23 cellular contexts compared by ENCODE assay signal in genomic region chr5:103847060-103847459, GRCh38.
DNase-seq lines count a peak whose midpoint lies in the region; ATAC-seq and TF ChIP-seq lines count a peak whose summit lies in the region.
"Had no signal": no experiment of that assay in that cellular context is flagged by ENCODE, and none has a peak within 500 bp of the region (broad histone marks: within the 10 kb centered on the region; RNA-seq: fewer than 3 reads in every experiment).

No MANE protein-coding gene starts in this region.

- CTCF ChIA-PET in CD8-positive, alpha-beta T cell (lab: Charles Lee), result no interaction called here

- no peaks in the 10 kb centered on the region for H3K27me3 ChIP-seq in CD8-positive, alpha-beta T cell (ENCODE audit: insufficient read depth, low read length)
- H3K27me3 ChIP-seq: BLaER1 treated with 17β-estradiol and CSF1 and Interleukin-3, amounts not matched to agents 10 nM and 100 nM; esophagus squamous epithelium; right lobe of liver; thyroid gland had no signal

- H3K9me3 ChIP-seq in CD8-positive, alpha-beta T cell (ENCODE audit: low read length), result no peaks in the 10 kb centered on the region
- H3K9me3 ChIP-seq: BLaER1 treated with 17β-estradiol and CSF1 and Interleukin-3, amounts not matched to agents 10 nM and 100 nM; esophagus squamous epithelium; right lobe of liver; thyroid gland had no signal

- no peak overlapping the region for H3K27ac Mint-ChIP-seq in CD8-positive, alpha-beta T cell
- H3K27ac Mint-ChIP-seq: immature natural killer cell, naive B cell had no signal

- no peaks in the 10 kb centered on the region for H3K4me1 ChIP-seq in CD8-positive, alpha-beta T cell (ENCODE audit: insufficient read depth, low read length)
- H3K4me1 ChIP-seq: BLaER1 treated with 17β-estradiol and CSF1 and Interleukin-3, amounts not matched to agents 10 nM and 100 nM; esophagus squamous epithelium; right lobe of liver had no signal

- no peak overlapping the region for H3K27ac ChIP-seq in coronary artery
- no peak overlapping the region for H3K27ac ChIP-seq in CD8-positive, alpha-beta T cell (ENCODE audit: low read depth, low read length)
- H3K27ac ChIP-seq: BLaER1 treated with 17β-estradiol and CSF1 and Interleukin-3, amounts not matched to agents 10 nM and 100 nM; esophagus squamous epithelium; right lobe of liver; thyroid gland had no signal

- DNase-seq in ELR (ENCODE audit: low read depth), result peak; percentile 83
- DNase-seq in RKO (ENCODE audit: low spot score), result peak; percentile 3
- peak; percentile 57 for DNase-seq in fibroblast of mammary gland (ENCODE audit: low read depth)
- DNase-seq in stromal cell of bone marrow (ENCODE audit: low read depth), result peak; percentile 26
- DNase-seq in coronary artery (ENCODE audit: low spot score), result no peak
- DNase-seq in Right ventricle myocardium superior, result no peak
- no peak for DNase-seq in CD8-positive, alpha-beta T cell
- DNase-seq: activated CD4-positive, alpha-beta T cell treated with anti-CD3 and anti-CD28 coated beads, Interleukin-2, amount 50 U/mL, for 4 hours; activated gamma-delta T cell; amniotic stem cell; effector CD4-positive, alpha-beta T cell; esophagus squamous epithelium; immature natural killer cell; naive B cell; NCI-H1092; NCI-H2107; NCI-H69; right lobe of liver; stimulated activated naive CD4-positive, alpha-beta T cell; T-helper 2 cell; thyroid gland had no signal

- H3K4me3 ChIP-seq in fibroblast of mammary gland (ENCODE audit: control insufficient read depth, low read depth, low read length), result no peak overlapping the region
- H3K4me3 ChIP-seq in coronary artery, result no peak overlapping the region
- H3K4me3 ChIP-seq in CD8-positive, alpha-beta T cell (ENCODE audit: low read depth, low read length), result no peak overlapping the region
- H3K4me3 ChIP-seq: BLaER1 treated with 17β-estradiol and CSF1 and Interleukin-3, amounts not matched to agents 10 nM and 100 nM; esophagus squamous epithelium; right lobe of liver; thyroid gland had no signal

- H3K4me1 Mint-ChIP-seq in CD8-positive, alpha-beta T cell (ENCODE audit: low read depth), result no peaks in the 10 kb centered on the region
- H3K4me1 Mint-ChIP-seq: central memory CD8-positive, alpha-beta T cell; immature natural killer cell; naive B cell had no signal

- intact Hi-C loops in Right ventricle myocardium superior (cut with DNase I), result no loop called here
- intact Hi-C loops in CD8-positive, alpha-beta T cell (cut with DNase I, micrococcal nuclease), result no loop called here

- H3K27me3 Mint-ChIP-seq in CD8-positive, alpha-beta T cell (ENCODE audit: low read depth), result no peaks in the 10 kb centered on the region
- H3K27me3 Mint-ChIP-seq: central memory CD8-positive, alpha-beta T cell; naive B cell had no signal

- H3K4me3 Mint-ChIP-seq in CD8-positive, alpha-beta T cell, result no peak overlapping the region
- H3K4me3 Mint-ChIP-seq: central memory CD8-positive, alpha-beta T cell; immature natural killer cell; naive B cell had no signal

- no peaks in the 10 kb centered on the region for H3K36me3 Mint-ChIP-seq in CD8-positive, alpha-beta T cell
- H3K36me3 Mint-ChIP-seq: immature natural killer cell, naive B cell had no signal

- no peak for ATAC-seq in Right ventricle myocardium superior (ENCODE audit: poor library complexity)
- no peak for ATAC-seq in CD8-positive, alpha-beta T cell
- ATAC-seq: right lobe of liver had no signal

- POLR2A ChIA-PET in CD8-positive, alpha-beta T cell (lab: Charles Lee), result no interaction called here

- no peaks in the 10 kb centered on the region for H3K36me3 ChIP-seq in CD8-positive, alpha-beta T cell (ENCODE audit: insufficient read depth, low read length)
- H3K36me3 ChIP-seq: BLaER1 treated with 17β-estradiol and CSF1 and Interleukin-3, amounts not matched to agents 10 nM and 100 nM; esophagus squamous epithelium; right lobe of liver; thyroid gland had no signal

- H3K9me3 Mint-ChIP-seq in CD8-positive, alpha-beta T cell, result no peaks in the 10 kb centered on the region
- H3K9me3 Mint-ChIP-seq: central memory CD8-positive, alpha-beta T cell had no signal

- TF ChIP-seq CTCF in fibroblast of mammary gland (conservative IDR thresholded peaks at IDR 0.05; ENCODE audit: control insufficient read depth, insufficient read depth, low read depth, low read length), result no peak
- TF ChIP-seq CTCF in coronary artery (IDR thresholded peaks at IDR 0.05), result no peak
- TF ChIP-seq CTCF in CD8-positive, alpha-beta T cell (IDR thresholded peaks at IDR 0.05), result no peak

Comparison
In these comparisons a context has a peak if more than half of its experiments do, and no peak if none do; other contexts are left out.
1. DNase-seq: peak in ELR (single experiment), RKO (single experiment), fibroblast of mammary gland (single experiment) and stromal cell of bone marrow (single experiment); none in coronary artery (single experiment), Right ventricle myocardium superior (single experiment) and CD8-positive, alpha-beta T cell (0 of 7).